18 cellular contexts compared by ENCODE assay signal in the genomic region with DNA sequence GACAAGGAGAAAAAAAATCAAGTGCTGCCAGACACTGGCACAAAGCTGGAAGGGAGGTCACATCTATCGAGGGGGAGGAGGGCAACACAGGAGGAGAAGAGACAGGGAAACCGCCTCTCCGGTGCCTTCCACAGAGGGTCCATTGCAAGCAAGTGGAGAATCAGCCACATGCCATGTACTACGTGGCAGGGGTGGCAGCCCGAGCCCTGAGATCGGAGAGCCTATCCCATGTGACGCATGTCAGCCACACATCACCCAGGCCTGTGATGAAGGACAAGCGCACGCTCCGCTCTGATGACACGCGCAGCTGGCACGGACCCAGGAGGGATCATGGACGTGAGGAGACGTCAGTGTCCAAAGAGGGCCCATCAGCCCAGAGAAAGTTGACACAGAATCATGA.
"Had no signal": no experiment of that assay in that cellular context is flagged by ENCODE, and none has a peak within 500 bp of the region (broad histone marks: within the 10 kb centered on the region; RNA-seq: fewer than 3 reads in every experiment).

No MANE protein-coding gene starts in this region.

- H3K9me3 Mint-ChIP-seq: activated B cell treated with CpG ODN at 0.5 μM for 24 hours; activated naive CD8-positive, alpha-beta T cell treated with anti-CD3 and anti-CD28 coated beads for 36 hours; natural killer cell treated with Interleukin-12 subunit alpha and Interleukin-12 subunit beta and Interleukin-15 and Interleukin-18, amount 100 ng/mL, for 72 hours had no signal

- DNase-seq: activated B cell treated with CpG ODN at 0.5 μM for 24 hours; activated CD4-positive, alpha-beta T cell treated with anti-CD3 and anti-CD28 coated beads for 48 hours; activated naive CD8-positive, alpha-beta T cell treated with anti-CD3 and anti-CD28 coated beads for 36 hours; brain microvascular endothelial cell; dermis blood vessel endothelial cell; mesenchymal stem cell; nucleus accumbens; stimulated activated naive CD8-positive, alpha-beta T cell treated with anti-CD3 and anti-CD28 coated beads, Interleukin-15, Interleukin-2, amounts not matched to agents 100 U/mL and 50 U/mL, for 24 hours; T-helper 2 cell; upper lobe of right lung had no signal

- H3K36me3 ChIP-seq: brain microvascular endothelial cell, left lung, prostate gland, upper lobe of right lung had no signal

- H3K27me3 Mint-ChIP-seq: natural killer cell treated with Interleukin-12 subunit alpha and Interleukin-12 subunit beta and Interleukin-15 and Interleukin-18, amount 100 ng/mL, for 72 hours had no signal

- H3K27ac ChIP-seq: brain microvascular endothelial cell, epithelial cell of prostate, prostate gland had no signal

- H3K36me3 Mint-ChIP-seq: natural killer cell treated with Interleukin-12 subunit alpha and Interleukin-12 subunit beta and Interleukin-15 and Interleukin-18, amount 100 ng/mL, for 72 hours had no signal

- H3K9me3 ChIP-seq: left lung, prostate gland, upper lobe of right lung had no signal

- H3K4me1 Mint-ChIP-seq: activated B cell treated with CpG ODN at 0.5 μM for 24 hours had no signal

- H3K4me3 Mint-ChIP-seq: activated B cell treated with CpG ODN at 0.5 μM for 24 hours; activated naive CD8-positive, alpha-beta T cell treated with anti-CD3 and anti-CD28 coated beads for 36 hours; natural killer cell treated with Interleukin-12 subunit alpha and Interleukin-12 subunit beta and Interleukin-15 and Interleukin-18, amount 100 ng/mL, for 72 hours had no signal

- FAIRE-seq: frontal cortex, keratinocyte, TTC549 had no signal

- ATAC-seq: natural killer cell treated with Interleukin-12 subunit alpha and Interleukin-12 subunit beta and Interleukin-15 and Interleukin-18, amount 100 ng/mL, for 72 hours; sciatic nerve; stimulated activated naive CD8-positive, alpha-beta T cell treated with anti-CD3 and anti-CD28 coated beads, Interleukin-15, Interleukin-2, amounts not matched to agents 100 U/mL and 50 U/mL, for 24 hours had no signal

- H3K4me3 ChIP-seq: left lung, prostate gland, upper lobe of right lung had no signal

- H3K4me1 ChIP-seq: prostate gland had no signal

- H3K27ac Mint-ChIP-seq: activated B cell treated with CpG ODN at 0.5 μM for 24 hours; activated naive CD8-positive, alpha-beta T cell treated with anti-CD3 and anti-CD28 coated beads for 36 hours; natural killer cell treated with Interleukin-12 subunit alpha and Interleukin-12 subunit beta and Interleukin-15 and Interleukin-18, amount 100 ng/mL, for 72 hours had no signal

- H3K27me3 ChIP-seq: brain microvascular endothelial cell, left lung, upper lobe of right lung had no signal
